ENCODE assay signal across 17 cellular contexts in genomic region chr3:29802057-29802456, GRCh38.
"Had no signal": no experiment of that assay in that cellular context is flagged by ENCODE, and none has a peak within 500 bp of the region (broad histone marks: within the 10 kb centered on the region; RNA-seq: fewer than 3 reads in every experiment).

No MANE protein-coding gene starts in this region.

- H3K36me3 Mint-ChIP-seq: naive thymus-derived CD4-positive, alpha-beta T cell had no signal

- DNase-seq: effector CD4-positive, alpha-beta T cell; gastrocnemius medialis; heart right ventricle; hypothalamus; kidney glomerular epithelial cell; mesendoderm; naive thymus-derived CD4-positive, alpha-beta T cell; nephron progenitor cell; small intestine; stimulated activated CD4-positive, alpha-beta T cell treated with anti-CD3 and anti-CD28 coated beads, Interleukin-12 subunit alpha, Interleukin-12 subunit beta, amount 100 ng/mL, for 4 hours; stimulated activated naive CD4-positive, alpha-beta T cell; stomach; substantia nigra; transverse colon had no signal

- H3K9me3 Mint-ChIP-seq: naive thymus-derived CD4-positive, alpha-beta T cell; nephron progenitor cell had no signal

- H3K4me3 ChIP-seq: coronary artery, gastrocnemius medialis, heart right ventricle, right atrium auricular region, stomach, thoracic aorta, transverse colon had no signal

- H3K4me1 Mint-ChIP-seq: naive thymus-derived CD4-positive, alpha-beta T cell; nephron progenitor cell had no signal

- H3K4me3 Mint-ChIP-seq: naive thymus-derived CD4-positive, alpha-beta T cell; nephron progenitor cell had no signal

- H3K27ac Mint-ChIP-seq: naive thymus-derived CD4-positive, alpha-beta T cell; nephron progenitor cell had no signal
